ENCODE assay signal across 1 cellular context in genomic region chr15:62957130-62957529, GRCh38.
A peak's percentile ranks its signal among the peaks of the same experiment; 100 is the strongest.
TF ChIP-seq lines count a peak whose summit lies in the region.

No MANE protein-coding gene starts in this region.

TF ChIP-seq in endothelial cell of umbilical vein, 7 proteins besides CTCF, POLR2A, EP300 and RAD21 (continued from another document):
- TF ChIP-seq EZH2 (IDR thresholded peaks at IDR 0.05; ENCODE audit: borderline replicate concordance, low read depth, low read length, severe bottlenecking): no peak
- peak; percentile 85 for TF ChIP-seq JUN (IDR thresholded peaks at IDR 0.05; ENCODE audit: borderline replicate concordance, insufficient read depth, insufficient read length, low read depth)
- TF ChIP-seq POLR2AphosphoS5 (IDR thresholded peaks at IDR 0.05; ENCODE audit: insufficient read depth, low read depth, low read length): peak; percentile 56
- TF ChIP-seq MAX (IDR thresholded peaks at IDR 0.05; ENCODE audit: insufficient read depth, insufficient read length): peak; percentile 11
- no peak for TF ChIP-seq MYC (IDR thresholded peaks at IDR 0.05; ENCODE audit: low read depth, low read length)
